8 cellular contexts compared by ENCODE assay signal in genomic region chr4:53601251-53601764, GRCh38. TPM values are rescaled to one million over a fixed set of nuclear protein-coding genes. Genes with fewer than 3 reads are reported as not detected.
DNase-seq lines count a peak whose midpoint lies in the region; ATAC-seq and TF ChIP-seq lines count a peak whose summit lies in the region.

No MANE protein-coding gene starts in this region.

- H3K36me3 ChIP-seq in breast epithelium, result no peaks in the 10 kb centered on the region
- H3K36me3 ChIP-seq in neural progenitor cell, result no peaks in the 10 kb centered on the region

- H2AFZ ChIP-seq in neural progenitor cell (replicated peaks), result no peak overlapping the region

- no peaks in the 10 kb centered on the region for H3K36me3 Mint-ChIP-seq in neural progenitor cell
- H3K36me3 Mint-ChIP-seq in stimulated activated effector memory CD8-positive, alpha-beta T cell treated with anti-CD3 and anti-CD28 coated beads, Interleukin-12 subunit alpha, Interleukin-12 subunit beta, amount 100 ng/mL, for 72 hours, result no peaks in the 10 kb centered on the region
- H3K36me3 Mint-ChIP-seq in natural killer cell treated with Interleukin-12 subunit alpha and Interleukin-12 subunit beta and Interleukin-15 and Interleukin-18, amount 100 ng/mL, for 72 hours, result no peaks in the 10 kb centered on the region

- H3K4me3 ChIP-seq in breast epithelium (peak overlapping the region in 1 of 3 donors; percentile 20), neural progenitor cell (no peak overlapping the region)

- H3K27ac ChIP-seq in breast epithelium (peak overlapping the region in 1 of 2 donors; percentile 26), neural progenitor cell (no peak overlapping the region)

- H3K9me3 Mint-ChIP-seq in neural progenitor cell, result no peaks in the 10 kb centered on the region
- H3K9me3 Mint-ChIP-seq in stimulated activated effector memory CD8-positive, alpha-beta T cell treated with anti-CD3 and anti-CD28 coated beads, Interleukin-12 subunit alpha, Interleukin-12 subunit beta, amount 100 ng/mL, for 72 hours, result peaks cover 3% of the 10 kb centered on the region
- no peaks in the 10 kb centered on the region for H3K9me3 Mint-ChIP-seq in natural killer cell treated with Interleukin-12 subunit alpha and Interleukin-12 subunit beta and Interleukin-15 and Interleukin-18, amount 100 ng/mL, for 72 hours

- no peaks in the 10 kb centered on the region for H3K79me2 ChIP-seq in neural progenitor cell (ENCODE audit: low read depth)

- no peaks in the 10 kb centered on the region for H3K4me1 ChIP-seq in breast epithelium
- H3K4me1 ChIP-seq in neural progenitor cell, result no peaks in the 10 kb centered on the region

- no peak overlapping the region for H3K27ac Mint-ChIP-seq in neural progenitor cell
- H3K27ac Mint-ChIP-seq in stimulated activated effector memory CD8-positive, alpha-beta T cell treated with anti-CD3 and anti-CD28 coated beads, Interleukin-12 subunit alpha, Interleukin-12 subunit beta, amount 100 ng/mL, for 72 hours, result no peak overlapping the region
- H3K27ac Mint-ChIP-seq in natural killer cell treated with Interleukin-12 subunit alpha and Interleukin-12 subunit beta and Interleukin-15 and Interleukin-18, amount 100 ng/mL, for 72 hours, result no peak overlapping the region

- no peaks in the 10 kb centered on the region for H4K20me1 ChIP-seq in neural progenitor cell (ENCODE audit: low read depth)

- no peaks in the 10 kb centered on the region for H3F3A ChIP-seq in neural progenitor cell (ENCODE audit: low read depth)

- ATAC-seq in GM18498 (IDR thresholded peaks at IDR 0.05; ENCODE audit: unreplicated experiment), result peak; percentile 67
- ATAC-seq in HG02610 (IDR thresholded peaks at IDR 0.05; ENCODE audit: unreplicated experiment), result peak; percentile 58
- no peak for ATAC-seq in stimulated activated effector memory CD8-positive, alpha-beta T cell treated with anti-CD3 and anti-CD28 coated beads, Interleukin-12 subunit alpha, Interleukin-12 subunit beta, amount 100 ng/mL, for 72 hours
- ATAC-seq in natural killer cell treated with Interleukin-12 subunit alpha and Interleukin-12 subunit beta and Interleukin-15 and Interleukin-18, amount 100 ng/mL, for 72 hours, result no peak

- peak in 2 of 3 donors; percentile 24 to 29 for TF ChIP-seq CTCF in breast epithelium (IDR thresholded peaks at IDR 0.05)
- peak; percentile 56 for TF ChIP-seq CTCF in neural progenitor cell (IDR thresholded peaks at IDR 0.05)

- H3K9ac ChIP-seq in neural progenitor cell, result no peak overlapping the region

- H3K27me3 ChIP-seq in breast epithelium (no peaks in the 10 kb centered on the region), neural progenitor cell (no peaks in the 10 kb centered on the region)

- DNase-seq in NCI-H187 treated with DMSO at 0.1 percent for 48 hours (lab: John Stamatoyannopoulos, UW), result peak; percentile 62
- peak; percentile 30 to 65 for DNase-seq in breast epithelium (ENCODE audit: low spot score in 2 of 2)
- DNase-seq in neural progenitor cell (ENCODE audit: low spot score), result peak; percentile 66
- DNase-seq in stimulated activated effector memory CD8-positive, alpha-beta T cell treated with anti-CD3 and anti-CD28 coated beads, Interleukin-12 subunit alpha, Interleukin-12 subunit beta, amount 100 ng/mL, for 72 hours (ENCODE audit: low spot score in 2 of 2), result no peak
- no peak for DNase-seq in natural killer cell treated with Interleukin-12 subunit alpha and Interleukin-12 subunit beta and Interleukin-15 and Interleukin-18, amount 100 ng/mL, for 72 hours (ENCODE audit: low spot score)
- DNase-seq in cerebellar nuclear complex (lab: John Stamatoyannopoulos, UW), result no peak

- no peak for TF ChIP-seq POLR2A in breast epithelium (IDR thresholded peaks at IDR 0.05)

- H3K27me3 Mint-ChIP-seq in neural progenitor cell (ENCODE audit: insufficient read depth, low read depth), result peaks cover 6% of the 10 kb centered on the region
- peaks cover 5 to 21% of the 10 kb centered on the region in 2 donors for H3K27me3 Mint-ChIP-seq in natural killer cell treated with Interleukin-12 subunit alpha and Interleukin-12 subunit beta and Interleukin-15 and Interleukin-18, amount 100 ng/mL, for 72 hours

- H3K4me2 ChIP-seq in neural progenitor cell, result no peak overlapping the region

- H3K9me3 ChIP-seq in breast epithelium (no peaks in the 10 kb centered on the region), neural progenitor cell (ENCODE audit: low read depth) (no peaks in the 10 kb centered on the region)

- intact Hi-C loops in breast epithelium (cut with DNase I; ENCODE audit: low total_unique reads), result no loop called here

- H3K4me3 Mint-ChIP-seq in neural progenitor cell, result no peak overlapping the region
- H3K4me3 Mint-ChIP-seq in stimulated activated effector memory CD8-positive, alpha-beta T cell treated with anti-CD3 and anti-CD28 coated beads, Interleukin-12 subunit alpha, Interleukin-12 subunit beta, amount 100 ng/mL, for 72 hours, result no peak overlapping the region
- H3K4me3 Mint-ChIP-seq in natural killer cell treated with Interleukin-12 subunit alpha and Interleukin-12 subunit beta and Interleukin-15 and Interleukin-18, amount 100 ng/mL, for 72 hours, result no peak overlapping the region

- H3K4me1 Mint-ChIP-seq in neural progenitor cell, result peaks cover 5% of the 10 kb centered on the region
- no peaks in the 10 kb centered on the region for H3K4me1 Mint-ChIP-seq in stimulated activated effector memory CD8-positive, alpha-beta T cell treated with anti-CD3 and anti-CD28 coated beads, Interleukin-12 subunit alpha, Interleukin-12 subunit beta, amount 100 ng/mL, for 72 hours
- H3K4me1 Mint-ChIP-seq in natural killer cell treated with Interleukin-12 subunit alpha and Interleukin-12 subunit beta and Interleukin-15 and Interleukin-18, amount 100 ng/mL, for 72 hours (ENCODE audit: low read depth in 2 of 2), result no peaks in the 10 kb centered on the region

RNA-seq across cellular contexts. Expression of gene LNX1, which starts 10.0 kb away (rescaled TPM):
- total RNA-seq in breast epithelium (10 to 100 TPM; 19.7 to 22.6 (median 22.5) TPM), neural progenitor cell (ENCODE audit: low replicate concordance) (0.34 and 0.43 TPM in 2 replicates)
- total RNA-seq in natural killer cell treated with Interleukin-12 subunit alpha and Interleukin-12 subunit beta and Interleukin-15 and Interleukin-18, amount 100 ng/mL, for 72 hours, result not detected

Comparison
In these comparisons a context has a peak if more than half of its experiments do, and no peak if none do; other contexts are left out.
1. ATAC-seq: peak in GM18498 (single experiment) and HG02610 (single experiment); none in stimulated activated effector memory CD8-positive, alpha-beta T cell treated with anti-CD3 and anti-CD28 coated beads, Interleukin-12 subunit alpha, Interleukin-12 subunit beta, amount 100 ng/mL, for 72 hours (single experiment) and natural killer cell treated with Interleukin-12 subunit alpha and Interleukin-12 subunit beta and Interleukin-15 and Interleukin-18, amount 100 ng/mL, for 72 hours (0 of 2).
2. DNase-seq: peak in NCI-H187 treated with DMSO at 0.1 percent for 48 hours (single experiment), breast epithelium (2 of 2) and neural progenitor cell (single experiment); none in stimulated activated effector memory CD8-positive, alpha-beta T cell treated with anti-CD3 and anti-CD28 coated beads, Interleukin-12 subunit alpha, Interleukin-12 subunit beta, amount 100 ng/mL, for 72 hours (0 of 2), natural killer cell treated with Interleukin-12 subunit alpha and Interleukin-12 subunit beta and Interleukin-15 and Interleukin-18, amount 100 ng/mL, for 72 hours (single experiment) and cerebellar nuclear complex (0 of 2).
3. RNA of gene LNX1, which starts 10.0 kb away (total RNA-seq): 19.7 to 22.6 TPM in breast epithelium; 0.34 to 0.43 TPM in neural progenitor cell and not detected in natural killer cell treated with Interleukin-12 subunit alpha and Interleukin-12 subunit beta and Interleukin-15 and Interleukin-18, amount 100 ng/mL, for 72 hours; every median in the first group is over 10 times any median in the second.